ENCODE assay signal across 16 cellular contexts in the genomic region with DNA sequence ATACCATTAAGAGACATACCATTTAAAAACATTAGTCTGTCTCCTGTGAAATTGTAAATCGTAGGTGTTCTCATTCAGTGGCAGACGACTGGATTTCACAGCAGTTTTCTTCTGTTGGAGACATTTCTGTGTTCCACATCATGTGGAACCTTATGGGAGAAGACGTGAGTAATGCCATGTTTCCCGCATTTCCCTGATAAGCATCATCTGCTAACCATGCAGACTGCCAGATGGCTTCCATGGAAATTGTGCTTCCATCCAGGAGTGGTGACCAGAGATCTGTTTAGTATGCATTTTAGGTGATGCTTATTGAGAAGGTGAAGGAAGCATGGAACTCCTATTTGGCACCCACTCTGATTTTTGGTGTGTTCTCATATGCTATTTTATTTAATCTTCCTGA. TPM values are rescaled to one million over a fixed set of nuclear protein-coding genes. Genes with fewer than 3 reads are reported as not detected.
DNase-seq lines count a peak whose midpoint lies in the region; ATAC-seq, FAIRE-seq and TF ChIP-seq lines count a peak whose summit lies in the region.
"Had no signal": no experiment of that assay in that cellular context is flagged by ENCODE, and none has a peak within 500 bp of the region (broad histone marks: within the 10 kb centered on the region; RNA-seq: fewer than 3 reads in every experiment).

No MANE protein-coding gene starts in this region.

- H3K4me1 ChIP-seq in HepG2 (ENCODE audit: insufficient read depth, low read length) (peaks cover 64% of the 10 kb centered on the region), right lobe of liver (peaks cover 0 to 25% (median 3%) of the 10 kb centered on the region in 4 donors), mesenchymal stem cell (ENCODE audit: control insufficient read depth, insufficient read depth, low read depth, low read length) (peaks cover 5% of the 10 kb centered on the region)
- H3K4me1 ChIP-seq: SJCRH30 had no signal

- H3K4me2 ChIP-seq in HepG2 (ENCODE audit: low read depth, low read length) (peak overlapping the region; percentile 87), mesenchymal stem cell (ENCODE audit: low read length, poor library complexity, severe bottlenecking) (no peak overlapping the region)

- no peak overlapping the region for H3K27ac ChIP-seq in HepG2 (ENCODE audit: extremely low read length, insufficient read depth, low read length)
- H3K27ac ChIP-seq in right lobe of liver: no peak overlapping the region
- H3K27ac ChIP-seq in brain microvascular endothelial cell: no peak overlapping the region
- H3K27ac ChIP-seq in mesenchymal stem cell (ENCODE audit: low read length, poor library complexity, severe bottlenecking): no peak overlapping the region
- H3K27ac ChIP-seq: HL-60, SJCRH30 had no signal

- TF ChIP-seq EP300 in HepG2 (IDR thresholded peaks at IDR 0.05; ENCODE audit: low read depth in 2 of 2, low read length in 2 of 2): no peak
- TF ChIP-seq EP300 in HepG2 (CRISPR knock-in tag; IDR thresholded peaks at IDR 0.05; ENCODE audit: borderline replicate concordance): no peak

- in situ Hi-C loops in HepG2 (cut with HindIII; ENCODE audit: extremely low pct_ligation_motif_present, low pct_unique_long_range_greater_than_20kb) (loop anchor here (5.0 kb wide), 1 partner anchor 43 kb away; no protein-coding TSS in a partner anchor), brain microvascular endothelial cell (cut with HindIII; ENCODE audit: low pct_ligation_motif_present, low sequenced_read_pairs) (no loop called here)

- H2AK5ac ChIP-seq in mesenchymal stem cell (ENCODE audit: low read length, severe bottlenecking): no peak overlapping the region

- H2BK12ac ChIP-seq in mesenchymal stem cell (ENCODE audit: low read length in 2 of 2): peak overlapping the region in 1 of 2 experiments; percentile 47

- FAIRE-seq in HepG2 (lab: Jason Lieb, UNC): no peak

- no peak overlapping the region for H2BK5ac ChIP-seq in mesenchymal stem cell (ENCODE audit: low read depth, low read length, poor library complexity, severe bottlenecking)

- TF ChIP-seq RAD21 in HepG2 (CRISPR knock-in tag; IDR thresholded peaks at IDR 0.05): no peak

- H3K79me1 ChIP-seq in mesenchymal stem cell (replicated peaks; ENCODE audit: low read length, poor library complexity, severe bottlenecking): peaks cover 3% of the 10 kb centered on the region

- H3K23ac ChIP-seq in mesenchymal stem cell (ENCODE audit: low read length in 2 of 2): no peak overlapping the region

- no peak overlapping the region for H3K9ac ChIP-seq in HepG2 (ENCODE audit: insufficient read depth, low read depth, low read length)
- H3K9ac ChIP-seq in mesenchymal stem cell (ENCODE audit: low read length): no peak overlapping the region

- POLR2A ChIA-PET in HepG2 (lab: Yijun Ruan, JAX): interaction anchor here (1.4 to 3.3 kb wide), 2 partner anchors 43 to 49 kb away, joined by 3 to 17 read pairs; no protein-coding TSS in a partner anchor

- H2AFZ ChIP-seq in HepG2 (ENCODE audit: low read length): no peak overlapping the region
- no peak overlapping the region for H2AFZ ChIP-seq in mesenchymal stem cell (ENCODE audit: low read depth, low read length)

- H4K20me1 ChIP-seq in HepG2 (ENCODE audit: insufficient read depth, low read length): no peaks in the 10 kb centered on the region; the same call in 1 of the 2 replicates

- 89% methylated on average over 4 of the region's 4 CpGs for WGBS in HepG2 (ENCODE audit: low lambda C conversion rate)
- 89% methylated on average over 4 of the region's 4 CpGs for WGBS in right lobe of liver (ENCODE audit: insufficient coverage, low coverage, low lambda C conversion rate, missing lambda C conversion rate)
- 53% methylated on average over 4 of the region's 4 CpGs for WGBS in mesenchymal stem cell

- H3K4ac ChIP-seq in mesenchymal stem cell (ENCODE audit: low read depth in 1 of 2, low read length in 2 of 2): no peak overlapping the region

- no peak for ATAC-seq in HepG2
- no peak for ATAC-seq in right lobe of liver
- no peak for ATAC-seq in GM19328 (IDR thresholded peaks at IDR 0.05; ENCODE audit: unreplicated experiment)
- no peak for ATAC-seq in GM21576 (IDR thresholded peaks at IDR 0.05; ENCODE audit: unreplicated experiment)
- ATAC-seq: activated CD8-positive, alpha-beta T cell treated with anti-CD3 and anti-CD28 coated beads, Interleukin-2, amount 10 ng/mL, durations not matched to agents 7 days and 5 days; gastroesophageal sphincter; natural killer cell had no signal

- no peak overlapping the region for H4K91ac ChIP-seq in mesenchymal stem cell (ENCODE audit: low read length)

- TF ChIP-seq POLR2A in HepG2 (IDR thresholded peaks at IDR 0.05; ENCODE audit: insufficient read depth in 1 of 2, low read depth in 2 of 2, low read length in 2 of 2) (no peak), right lobe of liver (IDR thresholded peaks at IDR 0.05) (no peak)

- H3K9me3 ChIP-seq in HepG2 (ENCODE audit: low read length) (no peaks in the 10 kb centered on the region), right lobe of liver (no peaks in the 10 kb centered on the region), mesenchymal stem cell (ENCODE audit: control insufficient read depth, low read length) (no peaks in the 10 kb centered on the region)
- H3K9me3 ChIP-seq: gastroesophageal sphincter, SJCRH30 had no signal

- no peak for DNase-seq in HepG2 (ENCODE audit: low spot score)
- no peak for DNase-seq in right lobe of liver
- DNase-seq in brain microvascular endothelial cell: peak; percentile 33
- DNase-seq in mesenchymal stem cell: peak; percentile 63
- no peak for DNase-seq in NCI-H1436 treated with DMSO at 0.1 percent for 48 hours (lab: John Stamatoyannopoulos, UW)
- no peak for DNase-seq in GM20000 (ENCODE audit: low spot score)
- DNase-seq: activated CD8-positive, alpha-beta T cell treated with anti-CD3 and anti-CD28 coated beads, Interleukin-2, amount 10 ng/mL, durations not matched to agents 7 days and 5 days; activated effector memory CD4-positive, alpha-beta T cell treated with anti-CD3 and anti-CD28 coated beads, Interleukin-2, amount 50 U/mL, for 16 hours; endodermal cell; natural killer cell; NCI-H2081; SJCRH30 had no signal

- TF ChIP-seq CTCF in HepG2 (CRISPR knock-in tag; IDR thresholded peaks at IDR 0.05) (no peak), right lobe of liver (IDR thresholded peaks at IDR 0.05) (no peak), brain microvascular endothelial cell (IDR thresholded peaks at IDR 0.05; ENCODE audit: low read depth, low read length, missing control alignments) (no peak), GM20000 (IDR thresholded peaks at IDR 0.05; ENCODE audit: extremely low read depth, missing control alignments) (no peak)

- H3K4me3 ChIP-seq in HepG2 (replicated peaks in 1 of 3; ENCODE audit: insufficient read depth in 1 of 3, low read depth in 2 of 3, low read length in 3 of 3): peak overlapping the region in 1 of 3 experiments; percentile 23; a peak in 2 of 6 replicates
- H3K4me3 ChIP-seq in right lobe of liver: peak overlapping the region in 1 of 3 donors; percentile 96
- peak overlapping the region; percentile 88 for H3K4me3 ChIP-seq in brain microvascular endothelial cell (ENCODE audit: low read depth, low read length)
- no peak overlapping the region for H3K4me3 ChIP-seq in mesenchymal stem cell (ENCODE audit: insufficient read depth in 1 of 2, low read depth in 1 of 2, low read length in 2 of 2)

- no peak overlapping the region for H3K18ac ChIP-seq in mesenchymal stem cell (ENCODE audit: low read depth in 1 of 2, low read length in 2 of 2)

- BruUV-seq in HepG2 (replicated peaks; lab: Mats Ljungman, UMichigan): no TSS peak

- H3K79me2 ChIP-seq in HepG2 (ENCODE audit: insufficient read depth, low read length): peaks cover 62% of the 10 kb centered on the region

- H2BK120ac ChIP-seq in mesenchymal stem cell (ENCODE audit: low read depth, low read length): no peak overlapping the region

- intact Hi-C loops in HepG2 (cut with micrococcal nuclease; ENCODE audit: unreplicated experiment) (loop anchor here (5.0 kb wide), 1 partner anchor 42 kb away; no protein-coding TSS in a partner anchor), right lobe of liver (cut with DNase I) (loop anchor here in 1 of 2 donors (10.0 kb wide), 1 partner anchor 50 kb away; no protein-coding TSS in a partner anchor)

- H4K8ac ChIP-seq in mesenchymal stem cell (ENCODE audit: low read length): no peak overlapping the region

- H3K14ac ChIP-seq in mesenchymal stem cell (ENCODE audit: low read length in 2 of 2): no peak overlapping the region

- H2BK15ac ChIP-seq in mesenchymal stem cell (ENCODE audit: low read depth, poor library complexity, severe bottlenecking): no peak overlapping the region

- no peaks in the 10 kb centered on the region; a peak in 1 of 5 replicates for H3K27me3 ChIP-seq in HepG2 (ENCODE audit: control insufficient read depth in 1 of 2, insufficient read depth in 2 of 2, low read length in 2 of 2)
- H3K27me3 ChIP-seq in right lobe of liver: no peaks in the 10 kb centered on the region
- no peaks in the 10 kb centered on the region for H3K27me3 ChIP-seq in brain microvascular endothelial cell (replicated peaks)
- no peaks in the 10 kb centered on the region for H3K27me3 ChIP-seq in mesenchymal stem cell (ENCODE audit: control insufficient read depth in 1 of 2, insufficient read depth in 1 of 2, low read length in 2 of 2)
- H3K27me3 ChIP-seq: gastroesophageal sphincter, SJCRH30 had no signal

- CTCF ChIA-PET in HepG2 (lab: Yijun Ruan, JAX; ENCODE audit: low intra/inter-chr PET ratio, low total read pairs): no interaction called here

- H3K36me3 ChIP-seq in HepG2 (replicated peaks in 1 of 2; ENCODE audit: control insufficient read depth in 1 of 2, insufficient read depth in 2 of 2, low read length in 2 of 2): peaks cover 0 to 10% of the 10 kb centered on the region in 2 experiments; a peak in 1 of 5 replicates
- no peaks in the 10 kb centered on the region for H3K36me3 ChIP-seq in right lobe of liver
- no peaks in the 10 kb centered on the region for H3K36me3 ChIP-seq in brain microvascular endothelial cell (replicated peaks)
- H3K36me3 ChIP-seq in mesenchymal stem cell (ENCODE audit: control insufficient read depth in 1 of 2, insufficient read depth in 2 of 2, low read depth in 1 of 2, low read length in 2 of 2): no peaks in the 10 kb centered on the region
- H3K36me3 ChIP-seq: gastroesophageal sphincter, SJCRH30 had no signal

RNA-seq across cellular contexts. Expression of a gene that starts 28.4 kb away (rescaled TPM):
- total RNA-seq in HepG2 (2016; rRNA removed; fragmentation: Illumina TruSeq; extraction: Trizol): 16.3 and 23.2 TPM in 2 replicates
- 42.6 and 48.7 TPM in 2 replicates for total RNA-seq in HepG2 (2016; cell fraction: cytosol; rRNA removed; fragmentation: Illumina TruSeq; extraction: Trizol; ENCODE audit: low read depth)
- total RNA-seq in HepG2 (2016; cell fraction: insoluble cytoplasmic fraction; rRNA removed; fragmentation: Illumina TruSeq; extraction: Trizol): 18.1 and 25.7 TPM in 2 replicates
- 26.9 and 29.4 TPM in 2 replicates for total RNA-seq in HepG2 (2016; cell fraction: membrane; rRNA removed; fragmentation: Illumina TruSeq; extraction: Trizol)
- total RNA-seq in HepG2 (2016; cell fraction: nucleus; rRNA removed; fragmentation: Illumina TruSeq; extraction: Trizol): 36.0 and 39.4 TPM in 2 replicates
- 11.7 and 17.5 TPM in 2 replicates for polyA plus RNA-seq in HepG2 (2011; rRNA removed)
- 6.4 and 9.1 TPM in 2 replicates for polyA plus RNA-seq in HepG2 (2011; cell fraction: cytosol; rRNA removed)
- 12.3 and 12.7 TPM in 2 replicates for polyA plus RNA-seq in HepG2 (2011; cell fraction: nucleus; rRNA removed)
- polyA plus RNA-seq in HepG2 (2012): 12.2 and 16.3 TPM in 2 replicates
- 8.6 and 11.5 TPM in 2 replicates for polyA plus RNA-seq in HepG2 (2016; cell fraction: cytosol; fragmentation: Illumina TruSeq; extraction: Trizol; ENCODE audit: low read depth)
- polyA plus RNA-seq in HepG2 (2016; cell fraction: insoluble cytoplasmic fraction; fragmentation: Illumina TruSeq; extraction: Trizol; ENCODE audit: low read depth): 18.1 and 18.9 TPM in 2 replicates
- polyA plus RNA-seq in HepG2 (2016; cell fraction: membrane; fragmentation: Illumina TruSeq; extraction: Trizol; ENCODE audit: low read depth): 13.3 and 15.7 TPM in 2 replicates
- 68.6 and 70.2 TPM in 2 replicates for polyA plus RNA-seq in HepG2 (2016; cell fraction: nucleus; fragmentation: Illumina TruSeq; extraction: Trizol; ENCODE audit: insufficient read depth, low read depth)
- 12.2 TPM in 1 of 2 replicates, not detected in the other for polyA minus RNA-seq in HepG2 (2011; rRNA and poly(A)+ RNA removed; ENCODE audit: low replicate concordance)
- 13.5 and 16.5 TPM in 2 replicates for polyA minus RNA-seq in HepG2 (2011; cell fraction: cytosol; rRNA and poly(A)+ RNA removed)
- polyA minus RNA-seq in HepG2 (2011; cell fraction: nucleus; rRNA and poly(A)+ RNA removed): 33.6 and 35.4 TPM in 2 replicates
- 10 to 100 TPM; 17.8 to 69.6 (median 31.5) TPM for total RNA-seq in right lobe of liver
- 6.9 TPM for polyA plus RNA-seq in mesenchymal stem cell (2013, experiment 1 of 2)
- 6.5 TPM for polyA plus RNA-seq in mesenchymal stem cell (2013, experiment 2 of 2)
- total RNA-seq: activated CD8-positive, alpha-beta T cell treated with anti-CD3 and anti-CD28 coated beads, Interleukin-2, amount 10 ng/mL, durations not matched to agents 7 days and 5 days had no signal

Comparison
In these comparisons a context has a peak if more than half of its experiments do, and no peak if none do; other contexts are left out.
1. DNase-seq: peak in brain microvascular endothelial cell (single experiment) and mesenchymal stem cell (single experiment); none in HepG2 (single experiment), right lobe of liver (0 of 3), NCI-H1436 treated with DMSO at 0.1 percent for 48 hours (single experiment) and GM20000 (single experiment).